1 cellular context compared by ENCODE assay signal in genomic region chr12:52906049-52906645, GRCh38.
TF ChIP-seq lines count a peak whose summit lies in the region.

No MANE protein-coding gene starts in this region.

TF ChIP-seq in GM23338, 12 proteins besides CTCF, POLR2A, EP300 and RAD21 (continued from another document):
- TF ChIP-seq REST (IDR thresholded peaks at IDR 0.05; ENCODE audit: unreplicated experiment): no peak
- no peak for TF ChIP-seq STAT1 (IDR thresholded peaks at IDR 0.05; ENCODE audit: unreplicated experiment)
- TF ChIP-seq ZNF331 (CRISPR knock-in tag; IDR thresholded peaks at IDR 0.05; ENCODE audit: low read depth): no peak
- TF ChIP-seq EZH2phosphoT487 (IDR thresholded peaks at IDR 0.05; ENCODE audit: unreplicated experiment): no peak
- no peak for TF ChIP-seq JUNB (IDR thresholded peaks at IDR 0.05; ENCODE audit: unreplicated experiment)
- TF ChIP-seq EZH2 (IDR thresholded peaks at IDR 0.05; ENCODE audit: low read depth, unreplicated experiment): no peak
- no peak for TF ChIP-seq ETS1 (IDR thresholded peaks at IDR 0.05)
- TF ChIP-seq ZNF462 (CRISPR knock-in tag; IDR thresholded peaks at IDR 0.05): no peak
- no peak for TF ChIP-seq NANOG (IDR thresholded peaks at IDR 0.05; ENCODE audit: borderline replicate concordance)
- TF ChIP-seq ZNF114 (CRISPR knock-in tag; IDR thresholded peaks at IDR 0.05): no peak
- no peak for TF ChIP-seq POLR2AphosphoS5 (IDR thresholded peaks at IDR 0.05; ENCODE audit: low read depth)
